18 cellular contexts compared by ENCODE assay signal in genomic region chr10:43376828-43377227, GRCh38. TPM values are rescaled to one million over a fixed set of nuclear protein-coding genes. Genes with fewer than 3 reads are reported as not detected.
"Had no signal": no experiment of that assay in that cellular context is flagged by ENCODE, and none has a peak within 500 bp of the region (broad histone marks: within the 10 kb centered on the region; RNA-seq: fewer than 3 reads in every experiment).

No MANE protein-coding gene starts in this region.

- H3K4me3 Mint-ChIP-seq: activated naive CD8-positive, alpha-beta T cell treated with anti-CD3 and anti-CD28 coated beads for 36 hours; activated T-cell treated with anti-CD3 and anti-CD28 coated beads, Interleukin-2, amount 50 U/mL, for 24 hours; naive B cell; stimulated activated naive B cell treated with anti-CD40 and anti-IgM and Interleukin-4, amounts not matched to agents 10 μg/mL and 1 μg/mL and 100 μg/mL, for 72 hours; T-helper 17 cell had no signal

- H3K27me3 ChIP-seq: breast epithelium, esophagus squamous epithelium, right atrium auricular region, upper lobe of right lung had no signal

- H3K27ac Mint-ChIP-seq: activated naive CD8-positive, alpha-beta T cell treated with anti-CD3 and anti-CD28 coated beads for 36 hours; activated T-cell treated with anti-CD3 and anti-CD28 coated beads, Interleukin-2, amount 50 U/mL, for 24 hours; naive B cell; stimulated activated naive B cell treated with anti-CD40 and anti-IgM and Interleukin-4, amounts not matched to agents 10 μg/mL and 1 μg/mL and 100 μg/mL, for 72 hours had no signal

- H3K36me3 Mint-ChIP-seq: activated naive CD8-positive, alpha-beta T cell treated with anti-CD3 and anti-CD28 coated beads for 36 hours; naive B cell; stimulated activated naive B cell treated with anti-CD40 and anti-IgM and Interleukin-4, amounts not matched to agents 10 μg/mL and 1 μg/mL and 100 μg/mL, for 72 hours had no signal

- H3K27ac ChIP-seq: breast epithelium, esophagus squamous epithelium, right atrium auricular region had no signal

- H3K4me3 ChIP-seq: breast epithelium, esophagus squamous epithelium, lung, right atrium auricular region, smooth muscle cell, upper lobe of right lung had no signal

- H3K4me1 ChIP-seq: breast epithelium, esophagus squamous epithelium, right atrium auricular region, upper lobe of right lung had no signal

- ATAC-seq: stimulated activated naive B cell treated with anti-CD40 and anti-IgM and Interleukin-4, amounts not matched to agents 10 μg/mL and 1 μg/mL and 100 μg/mL, for 72 hours; T-helper 17 cell had no signal

- H3K4me2 ChIP-seq: smooth muscle cell had no signal

- H3K9me3 ChIP-seq: breast epithelium, esophagus squamous epithelium, right atrium auricular region, upper lobe of right lung had no signal

- H3K4me1 Mint-ChIP-seq: naive B cell had no signal

- DNase-seq: activated CD4-positive, alpha-beta T cell treated with anti-CD3 and anti-CD28 coated beads, Interleukin-2, amount 50 U/mL, for 4 hours; activated CD4-positive, CD25-positive, alpha-beta regulatory T cell treated with anti-CD3 and anti-CD28 coated beads, Interleukin-2, amount 50 U/mL, for 72 hours; activated effector memory CD4-positive, alpha-beta T cell treated with Interleukin-2 at 50 U/mL for 16 hours; activated naive CD8-positive, alpha-beta T cell treated with anti-CD3 and anti-CD28 coated beads for 36 hours; activated T-cell treated with anti-CD3 and anti-CD28 coated beads, Interleukin-2, amount 50 U/mL, for 24 hours; esophagus squamous epithelium; foreskin fibroblast; glutamatergic neuron; midbrain; naive B cell; stimulated activated naive B cell treated with anti-CD40 and anti-IgM and Interleukin-4, amounts not matched to agents 10 μg/mL and 1 μg/mL and 100 μg/mL, for 72 hours; T-helper 17 cell had no signal

- H3K9me3 Mint-ChIP-seq: activated naive CD8-positive, alpha-beta T cell treated with anti-CD3 and anti-CD28 coated beads for 36 hours; activated T-cell treated with anti-CD3 and anti-CD28 coated beads, Interleukin-2, amount 50 U/mL, for 24 hours; naive B cell; stimulated activated naive B cell treated with anti-CD40 and anti-IgM and Interleukin-4, amounts not matched to agents 10 μg/mL and 1 μg/mL and 100 μg/mL, for 72 hours had no signal

- H3K36me3 ChIP-seq: breast epithelium, esophagus squamous epithelium, right atrium auricular region, upper lobe of right lung had no signal

RNA-seq across cellular contexts. Expression of gene FXYD4, which starts 5.4 kb away (rescaled TPM):
- total RNA-seq: activated naive CD8-positive, alpha-beta T cell treated with anti-CD3 and anti-CD28 coated beads for 36 hours; breast epithelium; esophagus squamous epithelium; right atrium auricular region; smooth muscle cell; T-helper 17 cell; temporal lobe had no signal
- polyA plus RNA-seq: smooth muscle cell had no signal
